ENCODE assay signal across 2 cellular contexts in the genomic region with DNA sequence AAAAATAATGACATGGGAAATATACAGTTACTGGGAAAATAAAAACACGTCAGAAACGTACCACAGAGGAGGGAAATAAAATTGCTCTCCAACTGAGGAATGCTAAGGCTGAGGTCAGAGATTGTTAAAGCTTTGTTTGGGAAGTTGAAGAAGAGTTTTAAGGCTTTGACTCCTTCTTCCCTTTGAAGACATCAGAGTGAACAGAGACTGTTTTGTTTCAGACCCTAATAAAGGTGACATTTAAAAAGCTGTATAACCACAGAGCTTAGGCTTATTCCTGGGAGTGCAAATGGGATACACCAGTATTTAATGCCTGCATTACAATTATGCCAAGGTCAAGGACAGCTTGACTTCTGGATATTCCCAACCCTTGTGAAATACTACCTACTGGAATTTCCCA.
TF ChIP-seq lines count a peak whose summit lies in the region.

No MANE protein-coding gene starts in this region.

TF ChIP-seq in IMR-90, 13 proteins besides CTCF, POLR2A, EP300 and RAD21:
- TF ChIP-seq, protein P1, sequence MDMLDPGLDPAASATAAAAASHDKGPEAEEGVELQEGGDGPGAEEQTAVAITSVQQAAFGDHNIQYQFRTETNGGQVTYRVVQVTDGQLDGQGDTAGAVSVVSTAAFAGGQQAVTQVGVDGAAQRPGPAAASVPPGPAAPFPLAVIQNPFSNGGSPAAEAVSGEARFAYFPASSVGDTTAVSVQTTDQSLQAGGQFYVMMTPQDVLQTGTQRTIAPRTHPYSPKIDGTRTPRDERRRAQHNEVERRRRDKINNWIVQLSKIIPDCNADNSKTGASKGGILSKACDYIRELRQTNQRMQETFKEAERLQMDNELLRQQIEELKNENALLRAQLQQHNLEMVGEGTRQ (IDR thresholded peaks at IDR 0.05; ENCODE audit: low read depth, low read length): no peak
- TF ChIP-seq MAFK (IDR thresholded peaks at IDR 0.05; ENCODE audit: low read depth, low read length) (no peak), RFX5 (IDR thresholded peaks at IDR 0.05; ENCODE audit: low read depth, low read length) (no peak), MAZ (IDR thresholded peaks at IDR 0.05; ENCODE audit: borderline replicate concordance, low read depth, low read length) (no peak), SMC3 (IDR thresholded peaks at IDR 0.05; ENCODE audit: low read depth, low read length) (no peak), MXI1 (IDR thresholded peaks at IDR 0.05; ENCODE audit: borderline replicate concordance, low read depth, low read length) (no peak), BHLHE40 (IDR thresholded peaks at IDR 0.05; ENCODE audit: low read depth, low read length) (no peak), FOS (IDR thresholded peaks at IDR 0.05; ENCODE audit: low read depth, low read length) (no peak), CEBPB (IDR thresholded peaks at IDR 0.05; ENCODE audit: low read depth, low read length) (no peak), RCOR1 (IDR thresholded peaks at IDR 0.05; ENCODE audit: insufficient replicate concordance, low read length) (no peak), NFE2L2 (IDR thresholded peaks at IDR 0.05; ENCODE audit: low read depth, low read length) (no peak), CHD1 (IDR thresholded peaks at IDR 0.05; ENCODE audit: low read depth, low read length) (no peak)
- TF ChIP-seq, protein P2, sequence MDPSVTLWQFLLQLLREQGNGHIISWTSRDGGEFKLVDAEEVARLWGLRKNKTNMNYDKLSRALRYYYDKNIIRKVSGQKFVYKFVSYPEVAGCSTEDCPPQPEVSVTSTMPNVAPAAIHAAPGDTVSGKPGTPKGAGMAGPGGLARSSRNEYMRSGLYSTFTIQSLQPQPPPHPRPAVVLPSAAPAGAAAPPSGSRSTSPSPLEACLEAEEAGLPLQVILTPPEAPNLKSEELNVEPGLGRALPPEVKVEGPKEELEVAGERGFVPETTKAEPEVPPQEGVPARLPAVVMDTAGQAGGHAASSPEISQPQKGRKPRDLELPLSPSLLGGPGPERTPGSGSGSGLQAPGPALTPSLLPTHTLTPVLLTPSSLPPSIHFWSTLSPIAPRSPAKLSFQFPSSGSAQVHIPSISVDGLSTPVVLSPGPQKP (IDR thresholded peaks at IDR 0.05; ENCODE audit: borderline replicate concordance, low read depth, low read length): no peak

TF ChIP-seq in H1, 55 proteins besides CTCF, POLR2A, EP300 and RAD21:
- TF ChIP-seq, protein P1 (IDR thresholded peaks at IDR 0.05; ENCODE audit: low read length): no peak
- TF ChIP-seq POLR2AphosphoS5 (IDR thresholded peaks at IDR 0.05; ENCODE audit: low read depth, low read length): no peak
- TF ChIP-seq NANOG (IDR thresholded peaks at IDR 0.05; ENCODE audit: insufficient read depth, low read depth, low read length, poor library complexity, severe bottlenecking): no peak
- no peak for TF ChIP-seq KDM5A (IDR thresholded peaks at IDR 0.05; ENCODE audit: low read length)
- no peak for TF ChIP-seq SP4 (IDR thresholded peaks at IDR 0.05; ENCODE audit: low read length)
- TF ChIP-seq FOSL1 (IDR thresholded peaks at IDR 0.05; ENCODE audit: insufficient read depth, low read depth, low read length): no peak
- TF ChIP-seq SAP30 (IDR thresholded peaks at IDR 0.05; ENCODE audit: insufficient read depth, insufficient replicate concordance, low read length): no peak
- TF ChIP-seq SUZ12 (IDR thresholded peaks at IDR 0.05; ENCODE audit: low read length): no peak
- TF ChIP-seq PHF8 (conservative IDR thresholded peaks at IDR 0.05; ENCODE audit: low read depth, low read length): no peak
- no peak for TF ChIP-seq HDAC2 (IDR thresholded peaks at IDR 0.05; ENCODE audit: borderline replicate concordance in 1 of 2, low read depth in 2 of 2, low read length in 2 of 2)
- TF ChIP-seq, protein P3, sequence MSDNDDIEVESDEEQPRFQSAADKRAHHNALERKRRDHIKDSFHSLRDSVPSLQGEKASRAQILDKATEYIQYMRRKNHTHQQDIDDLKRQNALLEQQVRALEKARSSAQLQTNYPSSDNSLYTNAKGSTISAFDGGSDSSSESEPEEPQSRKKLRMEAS (IDR thresholded peaks at IDR 0.05): no peak
- TF ChIP-seq CEBPB (IDR thresholded peaks at IDR 0.05; ENCODE audit: low read depth, low read length): no peak
- TF ChIP-seq TEAD4 (IDR thresholded peaks at IDR 0.05; ENCODE audit: low read depth, low read length): no peak
- no peak for TF ChIP-seq SP2 (IDR thresholded peaks at IDR 0.05; ENCODE audit: low read length)
- no peak for TF ChIP-seq SIX5 (IDR thresholded peaks at IDR 0.05; ENCODE audit: low read depth, low read length)
- no peak for TF ChIP-seq EGR1 (IDR thresholded peaks at IDR 0.05; ENCODE audit: borderline replicate concordance, low read depth, low read length)
- TF ChIP-seq BRCA1 (IDR thresholded peaks at IDR 0.05; ENCODE audit: low read depth, low read length): no peak
- no peak for TF ChIP-seq ZNF274 (IDR thresholded peaks at IDR 0.05; ENCODE audit: borderline replicate concordance, extremely low read depth, low read length)
- TF ChIP-seq CHD2 (IDR thresholded peaks at IDR 0.05; ENCODE audit: low read length): no peak
- no peak for TF ChIP-seq SRF (IDR thresholded peaks at IDR 0.05; ENCODE audit: low read depth, low read length)
TF ChIP-seq in H1: peak in this region for 0.
